In genomic region chr6:43838276-43839036, GRCh38 we compare ENCODE assay signal across 8 cellular contexts.
DNase-seq lines count a peak whose midpoint lies in the region; ATAC-seq, FAIRE-seq and TF ChIP-seq lines count a peak whose summit lies in the region.

No MANE protein-coding gene starts in this region.

- CTCF ChIA-PET in RWPE1 (lab: Yijun Ruan, JAX), result interaction anchor here (0.6 to 0.7 kb wide), 4 partner anchors 10 to 411 kb away, joined by 3 to 5 read pairs (median 4); partner anchors contain the start of gene ABCC10

- H3K9me3 ChIP-seq in pancreas, result no peaks in the 10 kb centered on the region

- H3K27me3 ChIP-seq in pancreas, result no peaks in the 10 kb centered on the region

- no peak for FAIRE-seq in pancreas (lab: Jason Lieb, UNC)

- no peaks in the 10 kb centered on the region for H3K36me3 ChIP-seq in pancreas

- WGBS in pancreas, 2 donors, result 11 to 20% methylated on average over 9 of the region's 9 CpGs

- POLR2A ChIA-PET in RWPE1 (lab: Yijun Ruan, JAX; ENCODE audit: low non-redundant PET), result no interaction called here

- H3K27ac ChIP-seq in RWPE1, result no peak overlapping the region
- peak overlapping the region in 3 of 4 donors; percentile 32 to 50 (median 39) for H3K27ac ChIP-seq in pancreas

- peaks cover 13 to 32% (median 30%) of the 10 kb centered on the region in 3 donors for H3K4me1 ChIP-seq in pancreas

- peak; percentile 91 for DNase-seq in AG20443 (ENCODE audit: low spot score)
- peak; percentile 56 for DNase-seq in GM20000 (ENCODE audit: low spot score)
- DNase-seq in RWPE1 (ENCODE audit: low spot score), result peak; percentile 50
- peak; percentile 69 for DNase-seq in fibroblast of mammary gland (ENCODE audit: low read depth)
- DNase-seq in pancreas, result peak in 5 of 6 donors; percentile 43 to 68 (median 57)
- no peak for DNase-seq in germinal center (ENCODE audit: low spot score)
- DNase-seq in DMS153 (lab: John Stamatoyannopoulos, UW), result no peak

- H3K4me3 ChIP-seq in fibroblast of mammary gland (ENCODE audit: control insufficient read depth, low read depth, low read length) (no peak overlapping the region), pancreas (no peak overlapping the region)

- TF ChIP-seq CTCF in GM20000 (IDR thresholded peaks at IDR 0.05; ENCODE audit: extremely low read depth, missing control alignments) (peak; percentile 3), RWPE1 (conservative IDR thresholded peaks at IDR 0.05; ENCODE audit: low read depth) (no peak; the same call in 1 of the 2 replicates), fibroblast of mammary gland (conservative IDR thresholded peaks at IDR 0.05; ENCODE audit: control insufficient read depth, insufficient read depth, low read depth, low read length) (peak; percentile 43), pancreas (IDR thresholded peaks at IDR 0.05) (peak; percentile 27 to 66 (median 54))

- peak; percentile 64 to 79 (median 71) for ATAC-seq in pancreas
- no peak for ATAC-seq in GM21423 (IDR thresholded peaks at IDR 0.05; ENCODE audit: unreplicated experiment)

- intact Hi-C loops in pancreas (cut with DNase I), result loop anchor here in 1 of 3 donors (5.0 kb wide), 1 partner anchor 66 kb away; the partner anchor contains the start of gene VEGFA

Comparison
In these comparisons a context has a peak if more than half of its experiments do, and no peak if none do; other contexts are left out.
1. DNase-seq: peak in AG20443 (single experiment), GM20000 (single experiment), RWPE1 (single experiment), fibroblast of mammary gland (single experiment) and pancreas (5 of 6); none in germinal center (single experiment) and DMS153 (single experiment).